13 cellular contexts compared by ENCODE assay signal in genomic region chrX:1492421-1493012, GRCh38. TPM values are rescaled to one million over a fixed set of nuclear protein-coding genes. Genes with fewer than 3 reads are reported as not detected.
DNase-seq lines count a peak whose midpoint lies in the region; ATAC-seq and TF ChIP-seq lines count a peak whose summit lies in the region.
"Had no signal": no experiment of that assay in that cellular context is flagged by ENCODE, and none has a peak within 500 bp of the region (broad histone marks: within the 10 kb centered on the region; RNA-seq: fewer than 3 reads in every experiment).

No MANE protein-coding gene starts in this region.

- peak overlapping the region; percentile 26 for H2AK5ac ChIP-seq in neuronal stem cell (ENCODE audit: low read depth, low read length)

- H3K9ac ChIP-seq in DND-41 (ENCODE audit: low read depth, low read length) (no peak overlapping the region), neuronal stem cell (ENCODE audit: low read depth, low read length, poor library complexity) (no peak overlapping the region)
- H3K9ac ChIP-seq: neural progenitor cell had no signal

- H4K91ac ChIP-seq in neuronal stem cell (ENCODE audit: low read depth, low read length, poor library complexity): no peak overlapping the region

- peak overlapping the region; percentile 67 for H3K27ac Mint-ChIP-seq in activated T-helper 17 cell treated with anti-CD3 and anti-CD28 coated beads, Interleukin-2, amount 50 U/mL, for 72 hours
- H3K27ac Mint-ChIP-seq: neural progenitor cell had no signal

- DNase-seq in DND-41 (no peak), neuronal stem cell (ENCODE audit: low spot score) (no peak), prostate gland (ENCODE audit: low spot score) (no peak)
- DNase-seq in activated CD4-positive, CD25-positive, alpha-beta regulatory T cell (lab: John Stamatoyannopoulos, UW): no peak
- DNase-seq: amniotic stem cell, esophagus squamous epithelium, NCI-H1092, NCI-H345, substantia nigra had no signal

- H3K9me3 Mint-ChIP-seq in activated T-helper 17 cell treated with anti-CD3 and anti-CD28 coated beads, Interleukin-2, amount 50 U/mL, for 72 hours: peaks cover 5% of the 10 kb centered on the region

- intact Hi-C loops in prostate gland (cut with DNase I): no loop called here

- H3K23ac ChIP-seq in neuronal stem cell (ENCODE audit: low read depth, low read length, poor library complexity): no peak overlapping the region

- ATAC-seq in DND-41 (ENCODE audit: insufficient read depth, low read depth): no peak; the same call in 2 of the 3 replicates
- ATAC-seq in HG03045 (IDR thresholded peaks at IDR 0.05; ENCODE audit: unreplicated experiment): peak; percentile 0
- no peak for ATAC-seq in activated T-helper 17 cell treated with anti-CD3 and anti-CD28 coated beads, Interleukin-2, amount 50 U/mL, for 72 hours (replicated peaks)
- ATAC-seq in GM21526 (IDR thresholded peaks at IDR 0.05; ENCODE audit: low FRiP score, unreplicated experiment): no peak

- no peak for TF ChIP-seq POLR2A in prostate gland (IDR thresholded peaks at IDR 0.05)

- no peak overlapping the region for H3K14ac ChIP-seq in neuronal stem cell (ENCODE audit: low read length)

- no peak overlapping the region for H2BK5ac ChIP-seq in neuronal stem cell (ENCODE audit: low read length)

- no peak overlapping the region for H2BK120ac ChIP-seq in neuronal stem cell (ENCODE audit: low read depth, low read length)

- H2BK12ac ChIP-seq in neuronal stem cell (ENCODE audit: low read length): no peak overlapping the region

- H3K27me3 Mint-ChIP-seq in activated T-helper 17 cell treated with anti-CD3 and anti-CD28 coated beads, Interleukin-2, amount 50 U/mL, for 72 hours: no peaks in the 10 kb centered on the region

- no peak overlapping the region for H2AFZ ChIP-seq in DND-41 (ENCODE audit: low read depth, low read length)
- H2AFZ ChIP-seq in neuronal stem cell (ENCODE audit: low read length): no peak overlapping the region

- H3K4me1 ChIP-seq in DND-41 (ENCODE audit: insufficient read depth, low read length) (peaks cover 1% of the 10 kb centered on the region; the same call in 1 of the 2 replicates), neuronal stem cell (ENCODE audit: control insufficient read depth in 2 of 2, insufficient read depth in 1 of 2, low read depth in 1 of 2, low read length in 2 of 2) (peaks cover 0 to 1% of the 10 kb centered on the region in 2 donors), prostate gland (replicated peaks) (no peaks in the 10 kb centered on the region)

- WGBS in neuronal stem cell (ENCODE audit: extremely low coverage in 2 of 2, insufficient read length in 2 of 2, insufficient replicate concordance in 1 of 2), 2 donors: no CpG with 5 or more reads among the region's 9 CpGs
- WGBS in prostate gland: 87% methylated on average over 9 of the region's 9 CpGs

- H3K36me3 Mint-ChIP-seq in activated T-helper 17 cell treated with anti-CD3 and anti-CD28 coated beads, Interleukin-2, amount 50 U/mL, for 72 hours (ENCODE audit: low read depth): peaks cover 76% of the 10 kb centered on the region

- H3K36me3 ChIP-seq in DND-41 (ENCODE audit: insufficient read depth, low read length) (peaks cover 61% of the 10 kb centered on the region), neuronal stem cell (replicated peaks in 1 of 2; ENCODE audit: control insufficient read depth in 2 of 2, insufficient read depth in 2 of 2, low read length in 2 of 2) (no peaks in the 10 kb centered on the region), prostate gland (no peaks in the 10 kb centered on the region)
- H3K36me3 ChIP-seq: esophagus squamous epithelium, neural progenitor cell had no signal

- no peak overlapping the region for H2BK15ac ChIP-seq in neuronal stem cell (ENCODE audit: low read length)

- no peak overlapping the region for H3K4me3 Mint-ChIP-seq in activated T-helper 17 cell treated with anti-CD3 and anti-CD28 coated beads, Interleukin-2, amount 50 U/mL, for 72 hours
- H3K4me3 Mint-ChIP-seq: neural progenitor cell had no signal

- no peak overlapping the region for H4K8ac ChIP-seq in neuronal stem cell (ENCODE audit: low read depth, low read length)

- no peak overlapping the region for H3K4me3 ChIP-seq in DND-41 (ENCODE audit: low read depth in 1 of 2, low read length in 2 of 2)
- no peak overlapping the region for H3K4me3 ChIP-seq in neuronal stem cell (ENCODE audit: low read length in 2 of 2)
- H3K4me3 ChIP-seq in prostate gland: no peak overlapping the region
- H3K4me3 ChIP-seq: esophagus squamous epithelium, neural progenitor cell had no signal

- peaks cover 10% of the 10 kb centered on the region for H3K4me1 Mint-ChIP-seq in activated T-helper 17 cell treated with anti-CD3 and anti-CD28 coated beads, Interleukin-2, amount 50 U/mL, for 72 hours

- no peak overlapping the region for H3K4me2 ChIP-seq in DND-41 (ENCODE audit: insufficient read depth, low read length)
- no peak overlapping the region for H3K4me2 ChIP-seq in neuronal stem cell (ENCODE audit: insufficient read depth, low read length, poor library complexity, severe bottlenecking)
- H3K4me2 ChIP-seq: neural progenitor cell had no signal

- H3K27ac ChIP-seq in DND-41 (ENCODE audit: low read length) (peak overlapping the region; percentile 50; the same call in 1 of the 2 replicates), neuronal stem cell (replicated peaks; ENCODE audit: low read length) (no peak overlapping the region), prostate gland (no peak overlapping the region)
- H3K27ac ChIP-seq: esophagus squamous epithelium, neural progenitor cell had no signal

- no peaks in the 10 kb centered on the region for H3K27me3 ChIP-seq in DND-41 (ENCODE audit: insufficient read depth, low read length, poor library complexity)
- H3K27me3 ChIP-seq in neuronal stem cell (ENCODE audit: control insufficient read depth in 3 of 3, insufficient read depth in 3 of 3, low read depth in 1 of 3, low read length in 3 of 3): peaks cover 0 to 7% (median 0%) of the 10 kb centered on the region in 3 experiments
- H3K27me3 ChIP-seq in prostate gland (replicated peaks; ENCODE audit: insufficient read depth): no peaks in the 10 kb centered on the region
- H3K27me3 ChIP-seq: esophagus squamous epithelium, neural progenitor cell had no signal

- H3K4ac ChIP-seq in neuronal stem cell (ENCODE audit: low read length): no peak overlapping the region

- H3K79me2 ChIP-seq in DND-41 (ENCODE audit: insufficient read depth, low read length): peaks cover 72% of the 10 kb centered on the region

- H3K18ac ChIP-seq in neuronal stem cell (ENCODE audit: low read length): peak overlapping the region; percentile 29

- H4K20me1 ChIP-seq in DND-41 (ENCODE audit: insufficient read depth, low read length): peaks cover 51% of the 10 kb centered on the region

- TF ChIP-seq CTCF in DND-41 (IDR thresholded peaks at IDR 0.05; ENCODE audit: borderline replicate concordance, extremely low read depth, low read length, poor library complexity, severe bottlenecking): no peak
- no peak for TF ChIP-seq CTCF in prostate gland (IDR thresholded peaks at IDR 0.05)

- H3K79me1 ChIP-seq in neuronal stem cell (ENCODE audit: low read depth, low read length): no peaks in the 10 kb centered on the region

- H3K9me3 ChIP-seq in DND-41 (ENCODE audit: insufficient read depth, low read length, severe bottlenecking) (no peaks in the 10 kb centered on the region), neuronal stem cell (replicated peaks in 1 of 2; ENCODE audit: control insufficient read depth in 2 of 2, insufficient read depth in 1 of 2, low read depth in 1 of 2, low read length in 2 of 2) (peaks cover 2 to 3% of the 10 kb centered on the region in 2 donors), prostate gland (no peaks in the 10 kb centered on the region)
- H3K9me3 ChIP-seq: esophagus squamous epithelium had no signal

RNA-seq across cellular contexts. Expression of gene ASMTL, which starts 39.8 kb away (rescaled TPM):
- total RNA-seq in activated T-helper 17 cell treated with anti-CD3 and anti-CD28 coated beads, Interleukin-2, amount 50 U/mL, for 72 hours: 10 to 100 TPM; 50.6 to 65.5 TPM
- 52.5 TPM for polyA plus RNA-seq in neuronal stem cell (2013, experiment 1 of 2)
- 51.6 TPM for polyA plus RNA-seq in neuronal stem cell (2013, experiment 2 of 2)
- total RNA-seq in prostate gland: 10 to 100 TPM; 43.1 to 44.2 TPM

RNA-seq across cellular contexts. Expression of gene P2RY8, which starts 44.5 kb away (rescaled TPM):
- 100 to 1,000 TPM in 1 of 2 donors, 10 to 100 TPM in 1; 89.0 to 105 TPM for total RNA-seq in activated T-helper 17 cell treated with anti-CD3 and anti-CD28 coated beads, Interleukin-2, amount 50 U/mL, for 72 hours
- polyA plus RNA-seq in neuronal stem cell (2013, experiment 1 of 2): 0.26 TPM
- 0.29 TPM for polyA plus RNA-seq in neuronal stem cell (2013, experiment 2 of 2)
- 1 to 10 TPM in 1 of 2 donors, under 1 TPM in 1; 0.59 to 1.8 TPM for total RNA-seq in prostate gland

Comparison
In these comparisons a context has a peak if more than half of its experiments do, and no peak if none do; other contexts are left out.
1. RNA of gene P2RY8, which starts 44.5 kb away (total RNA-seq): 89.0 to 105 TPM in activated T-helper 17 cell treated with anti-CD3 and anti-CD28 coated beads, Interleukin-2, amount 50 U/mL, for 72 hours; 0.59 to 1.8 TPM in prostate gland; every median in the first group is over 10 times any median in the second.